ENCODE assay signal across 9 cellular contexts in genomic region chr22:31161386-31161785, GRCh38. TPM values are rescaled to one million over a fixed set of nuclear protein-coding genes. Genes with fewer than 3 reads are reported as not detected.
DNase-seq lines count a peak whose midpoint lies in the region; ATAC-seq and TF ChIP-seq lines count a peak whose summit lies in the region.
"Had no signal": no experiment of that assay in that cellular context is flagged by ENCODE, and none has a peak within 500 bp of the region (broad histone marks: within the 10 kb centered on the region; RNA-seq: fewer than 3 reads in every experiment).

No MANE protein-coding gene starts in this region.

- no peaks in the 10 kb centered on the region for H3K9me3 Mint-ChIP-seq in activated CD4-positive, alpha-beta memory T cell treated with anti-CD3 and anti-CD28 coated beads for 36 hours

- in situ Hi-C loops in HAP-1 (cut with MboI; ENCODE audit: low sequenced_read_pairs) = no loop called here

- H3K4me3 Mint-ChIP-seq in activated CD4-positive, alpha-beta memory T cell treated with anti-CD3 and anti-CD28 coated beads for 36 hours = peak overlapping the region; percentile 99

- H3K27me3 ChIP-seq in HAP-1 (ENCODE audit: low read depth) (0 out of 2 replicates have a peak, but pooled peaks cover 5% of the 10 kb centered on the region), hepatocyte (peaks cover 8% of the 10 kb centered on the region)

- TF ChIP-seq CTCF in hepatocyte (IDR thresholded peaks at IDR 0.05; ENCODE audit: poor library complexity) = no peak

- H4K20me1 ChIP-seq in hepatocyte (ENCODE audit: insufficient read depth, poor library complexity, severe bottlenecking) = peaks cover 8% of the 10 kb centered on the region

- H3K27ac ChIP-seq in hepatocyte (no peak overlapping the region), skin epidermis (peak overlapping the region in 12 of 21 experiments; percentile 9 to 97 (median 92))

- H3K4me1 Mint-ChIP-seq in activated CD4-positive, alpha-beta memory T cell treated with anti-CD3 and anti-CD28 coated beads for 36 hours (ENCODE audit: low read depth) = peaks cover 37% of the 10 kb centered on the region

- H3K27ac Mint-ChIP-seq in activated CD4-positive, alpha-beta memory T cell treated with anti-CD3 and anti-CD28 coated beads for 36 hours = peak overlapping the region; percentile 1

- CTCF ChIA-PET in activated CD4-positive, alpha-beta memory T cell treated with anti-CD3 and anti-CD28 coated beads for 36 hours (lab: Charles Lee) = interaction anchor here (0.9 to 2.6 kb wide), 8 partner anchors 12 to 152 kb away, joined by 3 to 11 read pairs (median 3); partner anchors contain the start of gene SELENOM

- H3K9me3 ChIP-seq in HAP-1 = no peaks in the 10 kb centered on the region
- H3K9me3 ChIP-seq in hepatocyte (ENCODE audit: low read depth) = no peaks in the 10 kb centered on the region

- H3K79me2 ChIP-seq in hepatocyte = peaks cover 61% of the 10 kb centered on the region

- intact Hi-C loops in activated CD4-positive, alpha-beta memory T cell treated with anti-CD3 and anti-CD28 coated beads for 36 hours (cut with micrococcal nuclease) = loop anchor here (2.0 to 5.0 kb wide), 2 partner anchors 77 to 131 kb away; partner anchors contain the start of gene PIK3IP1

- no peak overlapping the region for H2AFZ ChIP-seq in hepatocyte

- peaks cover 11% of the 10 kb centered on the region; the same call in 1 of the 2 replicates for H3K36me3 ChIP-seq in HAP-1 (replicated peaks)
- no peaks in the 10 kb centered on the region for H3K36me3 ChIP-seq in hepatocyte (replicated peaks; ENCODE audit: insufficient read depth, low read depth)

- DNase-seq in HAP-1 (ENCODE audit: low spot score in 2 of 2) (no peak), hepatocyte (ENCODE audit: low spot score) (no peak), NOMO-1 treated with DMSO at 0.1 percent for 48 hours (lab: John Stamatoyannopoulos, UW; ENCODE audit: unreplicated experiment) (no peak), foreskin melanocyte (no peak), NCI-H2227 treated with DMSO at 0.1 percent for 48 hours (lab: John Stamatoyannopoulos, UW) (no peak)
- no peak for DNase-seq in activated CD4-positive, alpha-beta memory T cell treated with anti-CD3 and anti-CD28 coated beads for 36 hours
- DNase-seq: NK-92 treated with Interleukin-12 subunit alpha and Interleukin-12 subunit beta, amount 100 ng/mL, for 24 hours had no signal

- ATAC-seq in HG03571 (IDR thresholded peaks at IDR 0.05; ENCODE audit: unreplicated experiment) = no peak

- H3K4me2 ChIP-seq in hepatocyte = peak overlapping the region; percentile 95

- POLR2A ChIA-PET in activated CD4-positive, alpha-beta memory T cell treated with anti-CD3 and anti-CD28 coated beads for 36 hours (lab: Charles Lee) = no interaction called here

- peak overlapping the region; percentile 75; the same call in 1 of the 2 replicates for H3K4me3 ChIP-seq in HAP-1
- peak overlapping the region; percentile 56 for H3K4me3 ChIP-seq in hepatocyte
- peak overlapping the region in 3 of 7 experiments; percentile 67 to 95 (median 74) for H3K4me3 ChIP-seq in skin epidermis

- peaks cover 14% of the 10 kb centered on the region for H3K36me3 Mint-ChIP-seq in activated CD4-positive, alpha-beta memory T cell treated with anti-CD3 and anti-CD28 coated beads for 36 hours

- no peaks in the 10 kb centered on the region for H3K27me3 Mint-ChIP-seq in activated CD4-positive, alpha-beta memory T cell treated with anti-CD3 and anti-CD28 coated beads for 36 hours

- H3K9me2 ChIP-seq in hepatocyte (replicated peaks; ENCODE audit: insufficient read depth) = no peaks in the 10 kb centered on the region

- H3K4me1 ChIP-seq in HAP-1 (peaks cover 7% of the 10 kb centered on the region), hepatocyte (ENCODE audit: insufficient read depth) (peaks cover 9% of the 10 kb centered on the region)

RNA-seq across cellular contexts. Expression of gene RNF185, which starts 1.4 kb away (rescaled TPM):
- total RNA-seq in activated CD4-positive, alpha-beta memory T cell treated with anti-CD3 and anti-CD28 coated beads for 36 hours = 10 to 100 TPM; 17.9 to 21.6 TPM
- total RNA-seq in hepatocyte = 48.0 and 49.3 TPM in 2 replicates
- 43.2 and 46.5 TPM in 2 replicates for polyA plus RNA-seq in hepatocyte

RNA-seq across cellular contexts. Expression of gene PLA2G3, which starts 21.1 kb away (rescaled TPM):
- not detected for total RNA-seq in activated CD4-positive, alpha-beta memory T cell treated with anti-CD3 and anti-CD28 coated beads for 36 hours
- total RNA-seq in hepatocyte = 0.04 and 0.10 TPM in 2 replicates
- 0.33 and 0.52 TPM in 2 replicates for polyA plus RNA-seq in hepatocyte

RNA-seq across cellular contexts. Expression of gene INPP5J, which starts 38.6 kb away (rescaled TPM):
- under 1 TPM in 1 of 2 experiments, not detected in 1; 0.14 TPM for total RNA-seq in activated CD4-positive, alpha-beta memory T cell treated with anti-CD3 and anti-CD28 coated beads for 36 hours
- total RNA-seq in hepatocyte = 3.4 and 3.5 TPM in 2 replicates
- 5.6 and 6.1 TPM in 2 replicates for polyA plus RNA-seq in hepatocyte

RNA-seq across cellular contexts. Expression of gene LIMK2, which starts 50.7 kb away (rescaled TPM):
- 10 to 100 TPM; 42.0 to 44.7 TPM for total RNA-seq in activated CD4-positive, alpha-beta memory T cell treated with anti-CD3 and anti-CD28 coated beads for 36 hours
- total RNA-seq in hepatocyte = 33.0 and 45.9 TPM in 2 replicates
- 49.9 and 52.6 TPM in 2 replicates for polyA plus RNA-seq in hepatocyte

RNA-seq across cellular contexts. Expression of gene SELENOM, which starts 54.0 kb away (rescaled TPM):
- 10 to 100 TPM; 14.1 to 14.3 TPM for total RNA-seq in activated CD4-positive, alpha-beta memory T cell treated with anti-CD3 and anti-CD28 coated beads for 36 hours
- 130 and 156 TPM in 2 replicates for total RNA-seq in hepatocyte
- polyA plus RNA-seq in hepatocyte = 240 and 307 TPM in 2 replicates
